In genomic region chr3:64199933-64200332, GRCh38 we compare ENCODE assay signal across 2 cellular contexts.
A peak's percentile ranks its signal among the peaks of the same experiment; 100 is the strongest.
TF ChIP-seq lines count a peak whose summit lies in the region.

No MANE protein-coding gene starts in this region.

TF ChIP-seq in SK-N-SH treated with all-trans-retinoic acid at 6 μM for 48 hours, 23 proteins besides CTCF, POLR2A, EP300 and RAD21:
- TF ChIP-seq PPARA (CRISPR knock-in tag; IDR thresholded peaks at IDR 0.05; ENCODE audit: borderline replicate concordance) (no peak), TCF4 (CRISPR knock-in tag; IDR thresholded peaks at IDR 0.05; ENCODE audit: borderline replicate concordance) (no peak), ZNF8 (CRISPR knock-in tag; IDR thresholded peaks at IDR 0.05) (no peak), PATZ1 (CRISPR knock-in tag; IDR thresholded peaks at IDR 0.05; ENCODE audit: borderline replicate concordance) (peak; percentile 98; the same call in 1 of the 2 replicates), RARB (CRISPR knock-in tag; IDR thresholded peaks at IDR 0.05) (no peak), CSDC2 (CRISPR knock-in tag; IDR thresholded peaks at IDR 0.05) (no peak)
TF ChIP-seq in SK-N-SH treated with all-trans-retinoic acid at 6 μM for 48 hours: peak in this region for 1.

TF ChIP-seq in SK-N-SH, 30 proteins besides CTCF, POLR2A, EP300 and RAD21:
- TF ChIP-seq NRF1 (IDR thresholded peaks at IDR 0.05; ENCODE audit: low read depth, low read length) (no peak), FOXJ3 (CRISPR knock-in tag; IDR thresholded peaks at IDR 0.05) (no peak), TCF12 (IDR thresholded peaks at IDR 0.05) (no peak), MEF2A (IDR thresholded peaks at IDR 0.05; ENCODE audit: borderline replicate concordance, low read depth) (no peak), GATA2 (CRISPR knock-in tag; IDR thresholded peaks at IDR 0.05) (no peak), CHD2 (IDR thresholded peaks at IDR 0.05; ENCODE audit: low read length, partially characterized antibody) (no peak), MXI1 (IDR thresholded peaks at IDR 0.05; ENCODE audit: low read depth, low read length) (no peak), ELF1 (IDR thresholded peaks at IDR 0.05) (no peak), IRF3 (IDR thresholded peaks at IDR 0.05; ENCODE audit: low read depth, low read length) (no peak), REST (IDR thresholded peaks at IDR 0.05; ENCODE audit: low read depth, low read length) (no peak), USF1 (IDR thresholded peaks at IDR 0.05; ENCODE audit: borderline replicate concordance, low read depth) (no peak), YY1 (IDR thresholded peaks at IDR 0.05; ENCODE audit: low read depth) (no peak), SIN3A (IDR thresholded peaks at IDR 0.05; ENCODE audit: borderline replicate concordance, low read depth, low read length) (no peak), FOSL2 (IDR thresholded peaks at IDR 0.05; ENCODE audit: borderline replicate concordance, low read depth) (no peak), PBX3 (IDR thresholded peaks at IDR 0.05) (no peak), FOXM1 (IDR thresholded peaks at IDR 0.05; ENCODE audit: low read depth) (no peak)
